Comparison of ENCODE assay signal across 25 cellular contexts in the genomic region with DNA sequence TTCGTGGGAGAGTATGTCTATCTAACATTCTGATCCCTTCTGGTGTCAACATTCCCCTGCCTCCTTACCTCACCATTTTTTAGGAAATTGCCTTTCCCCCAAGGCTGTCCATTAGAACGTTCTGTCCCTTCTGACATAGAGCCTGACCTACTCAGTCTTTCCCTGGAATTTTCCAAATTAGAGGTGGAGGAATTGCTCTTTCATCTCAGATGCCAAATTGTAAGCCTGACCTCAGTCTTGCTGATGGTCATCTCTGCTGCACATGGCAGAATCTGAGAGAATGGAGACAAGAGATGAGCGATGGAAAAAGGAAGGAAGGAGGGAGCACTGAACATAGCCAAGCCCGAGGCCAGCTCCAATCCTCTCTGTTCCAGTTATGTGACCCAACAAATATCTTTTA. TPM values are rescaled to one million over a fixed set of nuclear protein-coding genes. Genes with fewer than 3 reads are reported as not detected.
DNase-seq lines count a peak whose midpoint lies in the region; ATAC-seq and TF ChIP-seq lines count a peak whose summit lies in the region.
"Had no signal": no experiment of that assay in that cellular context is flagged by ENCODE, and none has a peak within 500 bp of the region (broad histone marks: within the 10 kb centered on the region; RNA-seq: fewer than 3 reads in every experiment).

No MANE protein-coding gene starts in this region.

- ATAC-seq in GM21723 (IDR thresholded peaks at IDR 0.05; ENCODE audit: unreplicated experiment), result no peak
- no peak for ATAC-seq in stimulated activated effector memory CD8-positive, alpha-beta T cell treated with anti-CD3 and anti-CD28 coated beads, Interleukin-12 subunit alpha, Interleukin-12 subunit beta, amount 100 ng/mL, for 72 hours
- ATAC-seq: GM12878 had no signal

- TF ChIP-seq POLR2A in esophagus muscularis mucosa (IDR thresholded peaks at IDR 0.05; ENCODE audit: low read depth), result no peak

- H3K79me2 ChIP-seq in hepatocyte, result no peaks in the 10 kb centered on the region

- H3K9me2 ChIP-seq in hepatocyte (replicated peaks; ENCODE audit: insufficient read depth), result no peaks in the 10 kb centered on the region

- no peak overlapping the region for H3K4me2 ChIP-seq in hepatocyte
- H3K4me2 ChIP-seq: BLaER1 had no signal

- H3K27me3 ChIP-seq in esophagus muscularis mucosa, result no peaks in the 10 kb centered on the region
- H3K27me3 ChIP-seq in hepatocyte, result no peaks in the 10 kb centered on the region
- H3K27me3 ChIP-seq: BE2C, BLaER1 had no signal

- no peaks in the 10 kb centered on the region for H3K36me3 Mint-ChIP-seq in stimulated activated effector memory CD8-positive, alpha-beta T cell treated with anti-CD3 and anti-CD28 coated beads, Interleukin-12 subunit alpha, Interleukin-12 subunit beta, amount 100 ng/mL, for 72 hours
- H3K36me3 Mint-ChIP-seq: CD14-positive monocyte; CD4-positive, alpha-beta memory T cell; CD4-positive, CD25-positive, alpha-beta regulatory T cell; CD8-positive, alpha-beta memory T cell had no signal

- WGBS in esophagus muscularis mucosa, result 75% methylated on average over 4 of the region's 4 CpGs
- WGBS in hepatocyte (ENCODE audit: low lambda C conversion rate, missing lambda C conversion rate), result 73% methylated on average over 4 of the region's 4 CpGs

- H3K27ac Mint-ChIP-seq in stimulated activated effector memory CD8-positive, alpha-beta T cell treated with anti-CD3 and anti-CD28 coated beads, Interleukin-12 subunit alpha, Interleukin-12 subunit beta, amount 100 ng/mL, for 72 hours, result no peak overlapping the region
- H3K27ac Mint-ChIP-seq: CD14-positive monocyte; CD4-positive, alpha-beta memory T cell; CD4-positive, CD25-positive, alpha-beta regulatory T cell; CD8-positive, alpha-beta memory T cell had no signal

- H2AFZ ChIP-seq in hepatocyte, result no peak overlapping the region

- H3K27ac ChIP-seq in esophagus muscularis mucosa (replicated peaks in 1 of 4) (no peak overlapping the region), hepatocyte (peak overlapping the region; percentile 48), coronary artery (no peak overlapping the region)
- H3K27ac ChIP-seq: BLaER1 had no signal

- H3K9me3 ChIP-seq in esophagus muscularis mucosa (no peaks in the 10 kb centered on the region), hepatocyte (ENCODE audit: low read depth) (no peaks in the 10 kb centered on the region)
- H3K9me3 ChIP-seq: BE2C, BLaER1 had no signal

- no peaks in the 10 kb centered on the region for H3K4me1 Mint-ChIP-seq in stimulated activated effector memory CD8-positive, alpha-beta T cell treated with anti-CD3 and anti-CD28 coated beads, Interleukin-12 subunit alpha, Interleukin-12 subunit beta, amount 100 ng/mL, for 72 hours
- H3K4me1 Mint-ChIP-seq: CD14-positive monocyte; CD4-positive, alpha-beta memory T cell; CD4-positive, CD25-positive, alpha-beta regulatory T cell; CD8-positive, alpha-beta memory T cell had no signal

- H3K4me1 ChIP-seq in esophagus muscularis mucosa, result no peaks in the 10 kb centered on the region
- H3K4me1 ChIP-seq in hepatocyte (ENCODE audit: insufficient read depth), result no peaks in the 10 kb centered on the region
- H3K4me1 ChIP-seq: BE2C, BLaER1 had no signal

- DNase-seq in esophagus muscularis mucosa (ENCODE audit: extremely low spot score) (no peak), hepatocyte (ENCODE audit: low spot score) (no peak), coronary artery (ENCODE audit: low spot score) (no peak)
- no peak for DNase-seq in stimulated activated effector memory CD8-positive, alpha-beta T cell treated with anti-CD3 and anti-CD28 coated beads, Interleukin-12 subunit alpha, Interleukin-12 subunit beta, amount 100 ng/mL, for 72 hours (ENCODE audit: low spot score in 2 of 2)
- DNase-seq: 8988T; ACHN; BE2C; C1 segment of cervical spinal cord; CD4-positive, alpha-beta memory T cell; CD4-positive, CD25-positive, alpha-beta regulatory T cell; CD8-positive, alpha-beta memory T cell; COR-L47; DMS 273 treated with DMSO at 0.1 percent for 48 hours; DMS153; DMS53; DMS79; DND-41; EL; GDM1 had no signal

- no peak for TF ChIP-seq CTCF in esophagus muscularis mucosa (IDR thresholded peaks at IDR 0.05)
- TF ChIP-seq CTCF in hepatocyte (IDR thresholded peaks at IDR 0.05; ENCODE audit: poor library complexity), result no peak
- no peak for TF ChIP-seq CTCF in coronary artery (IDR thresholded peaks at IDR 0.05)

- intact Hi-C loops in esophagus muscularis mucosa (cut with DNase I), result no loop called here

- no peak overlapping the region for H3K4me3 ChIP-seq in esophagus muscularis mucosa
- H3K4me3 ChIP-seq in hepatocyte, result no peak overlapping the region
- H3K4me3 ChIP-seq in coronary artery, result no peak overlapping the region
- H3K4me3 ChIP-seq: BLaER1, GM12878 had no signal

- peak; percentile 25 for TF ChIP-seq EP300 in esophagus muscularis mucosa (IDR thresholded peaks at IDR 0.05)

- H4K20me1 ChIP-seq in hepatocyte (ENCODE audit: insufficient read depth, poor library complexity, severe bottlenecking), result no peaks in the 10 kb centered on the region
- H4K20me1 ChIP-seq: BLaER1 had no signal

- H3K36me3 ChIP-seq in esophagus muscularis mucosa (no peaks in the 10 kb centered on the region), hepatocyte (replicated peaks; ENCODE audit: insufficient read depth, low read depth) (no peaks in the 10 kb centered on the region)
- H3K36me3 ChIP-seq: BE2C, BLaER1 had no signal

- no peak overlapping the region for H3K4me3 Mint-ChIP-seq in stimulated activated effector memory CD8-positive, alpha-beta T cell treated with anti-CD3 and anti-CD28 coated beads, Interleukin-12 subunit alpha, Interleukin-12 subunit beta, amount 100 ng/mL, for 72 hours
- H3K4me3 Mint-ChIP-seq: CD14-positive monocyte; CD4-positive, alpha-beta memory T cell; CD4-positive, CD25-positive, alpha-beta regulatory T cell; CD8-positive, alpha-beta memory T cell had no signal

- no peaks in the 10 kb centered on the region for H3K9me3 Mint-ChIP-seq in stimulated activated effector memory CD8-positive, alpha-beta T cell treated with anti-CD3 and anti-CD28 coated beads, Interleukin-12 subunit alpha, Interleukin-12 subunit beta, amount 100 ng/mL, for 72 hours
- H3K9me3 Mint-ChIP-seq: CD4-positive, alpha-beta memory T cell; CD4-positive, CD25-positive, alpha-beta regulatory T cell; CD8-positive, alpha-beta memory T cell had no signal

RNA-seq across cellular contexts. Expression of a gene that starts 5.4 kb away (rescaled TPM):
- total RNA-seq in esophagus muscularis mucosa, result under 1 TPM in 1 of 4 donors, not detected in 3; 0.32 TPM
- 0.33 TPM in 1 of 2 replicates, not detected in the other for total RNA-seq in hepatocyte
- not detected in 2 replicates for polyA plus RNA-seq in hepatocyte
- total RNA-seq: CD8-positive, alpha-beta memory T cell; G401 had no signal
- polyA plus RNA-seq: AG04450; CD14-positive monocyte; CD4-positive, alpha-beta memory T cell; CD8-positive, alpha-beta memory T cell had no signal
